1 cellular context compared by ENCODE assay signal in the genomic region with DNA sequence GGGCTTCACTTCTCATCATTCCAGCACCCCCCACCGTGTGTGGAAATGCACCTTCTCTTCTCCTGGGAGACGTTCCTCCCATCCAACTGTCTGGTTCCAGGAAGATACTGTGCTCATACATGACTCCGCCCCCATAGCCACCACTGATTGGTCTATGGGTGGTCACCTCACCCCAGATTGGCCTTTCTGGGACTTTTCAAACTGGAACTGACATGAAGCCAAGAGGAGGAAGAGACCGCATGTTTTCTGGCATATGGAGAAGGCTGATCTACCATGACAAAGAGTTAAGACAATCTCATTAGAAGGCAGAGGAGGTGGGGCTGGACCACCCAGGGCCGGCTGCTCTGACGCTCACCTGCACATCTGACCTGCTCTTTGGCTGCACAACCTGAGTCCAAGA.
A peak's percentile ranks its signal among the peaks of the same experiment; 100 is the strongest.
TF ChIP-seq lines count a peak whose summit lies in the region.

No MANE protein-coding gene starts in this region.

TF ChIP-seq in K562, 482 proteins besides CTCF, POLR2A, EP300 and RAD21 (continued from another document):
- TF ChIP-seq MGA (IDR thresholded peaks at IDR 0.05) (peak; percentile 64), L3MBTL2 (IDR thresholded peaks at IDR 0.05) (peak; percentile 63), EP400 (IDR thresholded peaks at IDR 0.05) (peak; percentile 52; the same call in 1 of the 2 replicates), NFIC (IDR thresholded peaks at IDR 0.05) (0 out of 2 replicates have a peak, but pooled peaks have one; percentile 10)
